10 cellular contexts compared by ENCODE assay signal in genomic region chr19:18650468-18651001, GRCh38. TPM values are rescaled to one million over a fixed set of nuclear protein-coding genes. Genes with fewer than 3 reads are reported as not detected.
A peak's percentile ranks its signal among the peaks of the same experiment; 100 is the strongest.
DNase-seq lines count a peak whose midpoint lies in the region; ATAC-seq and TF ChIP-seq lines count a peak whose summit lies in the region.
"Had no signal": no experiment of that assay in that cellular context is flagged by ENCODE, and none has a peak within 500 bp of the region (broad histone marks: within the 10 kb centered on the region; RNA-seq: fewer than 3 reads in every experiment).

No MANE protein-coding gene starts in this region.

- no peaks in the 10 kb centered on the region for H3K36me3 ChIP-seq in cardiac muscle cell

- peaks cover 27% of the 10 kb centered on the region for H3K4me1 ChIP-seq in cardiac muscle cell (ENCODE audit: low read depth)

- H3K4me1 Mint-ChIP-seq in activated T-helper 17 cell treated with anti-CD3 and anti-CD28 coated beads, Interleukin-2, amount 50 U/mL, for 72 hours = peaks cover 6% of the 10 kb centered on the region
- H3K4me1 Mint-ChIP-seq in activated CD4-positive, alpha-beta T cell treated with anti-CD3 and anti-CD28 coated beads, Interleukin-2, amount 10 ng/mL, durations not matched to agents 7 days and 5 days = peaks cover 2% of the 10 kb centered on the region

- no peaks in the 10 kb centered on the region for H3K27me3 ChIP-seq in cardiac muscle cell

- no peak overlapping the region for H3K4me3 ChIP-seq in cardiac muscle cell

- TF ChIP-seq CTCF in cardiac muscle cell (IDR thresholded peaks at IDR 0.05; ENCODE audit: low read depth, low read length) (no peak), omental fat pad (IDR thresholded peaks at IDR 0.05) (no peak)

- H3K27ac Mint-ChIP-seq in activated T-helper 17 cell treated with anti-CD3 and anti-CD28 coated beads, Interleukin-2, amount 50 U/mL, for 72 hours = no peak overlapping the region
- H3K27ac Mint-ChIP-seq in activated CD4-positive, alpha-beta T cell treated with anti-CD3 and anti-CD28 coated beads, Interleukin-2, amount 10 ng/mL, durations not matched to agents 7 days and 5 days = no peak overlapping the region

- CTCF ChIA-PET in activated CD4-positive, alpha-beta T cell treated with anti-CD3 and anti-CD28 coated beads, Interleukin-2, amount 10 ng/mL, durations not matched to agents 7 days and 5 days (lab: Charles Lee) = interaction anchor here (0.5 kb wide), 1 partner anchor 726 kb away, joined by 4 read pairs; no protein-coding TSS in a partner anchor

- H3K27ac ChIP-seq in adipose tissue (ENCODE audit: low read depth, low read length) (peak overlapping the region; percentile 11), cardiac muscle cell (peak overlapping the region; percentile 61)

- no peak overlapping the region for H3K4me3 Mint-ChIP-seq in activated T-helper 17 cell treated with anti-CD3 and anti-CD28 coated beads, Interleukin-2, amount 50 U/mL, for 72 hours
- H3K4me3 Mint-ChIP-seq in activated CD4-positive, alpha-beta T cell treated with anti-CD3 and anti-CD28 coated beads, Interleukin-2, amount 10 ng/mL, durations not matched to agents 7 days and 5 days = no peak overlapping the region

- H3K9me3 Mint-ChIP-seq in activated T-helper 17 cell treated with anti-CD3 and anti-CD28 coated beads, Interleukin-2, amount 50 U/mL, for 72 hours = no peaks in the 10 kb centered on the region
- no peaks in the 10 kb centered on the region for H3K9me3 Mint-ChIP-seq in activated CD4-positive, alpha-beta T cell treated with anti-CD3 and anti-CD28 coated beads, Interleukin-2, amount 10 ng/mL, durations not matched to agents 7 days and 5 days
- H3K9me3 Mint-ChIP-seq: IgD-negative memory B cell had no signal

- 44 to 65% (median 46%) methylated on average over 33 of the region's 33 CpGs for WGBS in adipose tissue, 3 donors

- H3K27me3 Mint-ChIP-seq in activated T-helper 17 cell treated with anti-CD3 and anti-CD28 coated beads, Interleukin-2, amount 50 U/mL, for 72 hours = no peaks in the 10 kb centered on the region
- no peaks in the 10 kb centered on the region for H3K27me3 Mint-ChIP-seq in activated CD4-positive, alpha-beta T cell treated with anti-CD3 and anti-CD28 coated beads, Interleukin-2, amount 10 ng/mL, durations not matched to agents 7 days and 5 days
- H3K27me3 Mint-ChIP-seq: IgD-negative memory B cell had no signal

- no peaks in the 10 kb centered on the region for H3K36me3 Mint-ChIP-seq in activated T-helper 17 cell treated with anti-CD3 and anti-CD28 coated beads, Interleukin-2, amount 50 U/mL, for 72 hours (ENCODE audit: low read depth)
- no peaks in the 10 kb centered on the region for H3K36me3 Mint-ChIP-seq in activated CD4-positive, alpha-beta T cell treated with anti-CD3 and anti-CD28 coated beads, Interleukin-2, amount 10 ng/mL, durations not matched to agents 7 days and 5 days (ENCODE audit: low read depth)

- no peaks in the 10 kb centered on the region for H3K9me3 ChIP-seq in cardiac muscle cell (ENCODE audit: low read depth)

- POLR2A ChIA-PET in activated CD4-positive, alpha-beta T cell treated with anti-CD3 and anti-CD28 coated beads, Interleukin-2, amount 10 ng/mL, durations not matched to agents 7 days and 5 days (lab: Charles Lee) = no interaction called here

- DNase-seq in AG08395 (ENCODE audit: low spot score) (peak; percentile 77), cardiac muscle cell (ENCODE audit: low read depth in 1 of 2, low spot score in 1 of 2) (peak in 1 of 2 donors; percentile 69), omental fat pad (ENCODE audit: low spot score) (no peak)
- no peak for DNase-seq in activated CD4-positive, alpha-beta T cell treated with anti-CD3 and anti-CD28 coated beads, Interleukin-2, amount 10 ng/mL, durations not matched to agents 7 days and 5 days

- ATAC-seq in omental fat pad (ENCODE audit: low FRiP score) (peak; percentile 33), GM21529 (IDR thresholded peaks at IDR 0.05; ENCODE audit: unreplicated experiment) (no peak), HG03025 (IDR thresholded peaks at IDR 0.05; ENCODE audit: low FRiP score, unreplicated experiment) (no peak)
- no peak for ATAC-seq in activated T-helper 17 cell treated with anti-CD3 and anti-CD28 coated beads, Interleukin-2, amount 50 U/mL, for 72 hours (replicated peaks)
- ATAC-seq: activated CD4-positive, CD25-positive, alpha-beta regulatory T cell treated with anti-CD3 and anti-CD28 coated beads, Interleukin-2, amount 50 U/mL, for 24 hours had no signal

RNA-seq across cellular contexts. Expression of gene KLHL26, which starts 13.7 kb away (rescaled TPM):
- polyA plus RNA-seq in adipose tissue (1 to 10 TPM; 4.8 to 7.9 (median 6.6) TPM), cardiac muscle cell (8.0 and 8.2 TPM in 2 replicates)
- total RNA-seq in cardiac muscle cell (8.6 and 9.5 TPM in 2 replicates), omental fat pad (10 to 100 TPM in 3 of 4 donors, 1 to 10 TPM in 1; 6.3 to 17.8 (median 11.6) TPM)
- total RNA-seq in activated T-helper 17 cell treated with anti-CD3 and anti-CD28 coated beads, Interleukin-2, amount 50 U/mL, for 72 hours = 10 to 100 TPM; 10.6 to 11.4 TPM
- total RNA-seq in activated CD4-positive, alpha-beta T cell treated with anti-CD3 and anti-CD28 coated beads, Interleukin-2, amount 10 ng/mL, durations not matched to agents 7 days and 5 days = 10 to 100 TPM in 1 of 2 experiments, 1 to 10 TPM in 1; 10.0 to 11.4 TPM

RNA-seq across cellular contexts. Expression of gene CRTC1, which starts 32.9 kb away (rescaled TPM):
- polyA plus RNA-seq in adipose tissue = 1 to 10 TPM; 5.3 to 8.3 (median 5.4) TPM
- total RNA-seq in cardiac muscle cell = 12.8 and 13.8 TPM in 2 replicates
- 4.0 and 5.8 TPM in 2 replicates for polyA plus RNA-seq in cardiac muscle cell
- 1 to 10 TPM; 2.8 to 6.5 (median 5.6) TPM for total RNA-seq in omental fat pad
- total RNA-seq in activated T-helper 17 cell treated with anti-CD3 and anti-CD28 coated beads, Interleukin-2, amount 50 U/mL, for 72 hours = 10 to 100 TPM in 1 of 2 donors, 1 to 10 TPM in 1; 7.8 to 13.6 TPM
- total RNA-seq in activated CD4-positive, alpha-beta T cell treated with anti-CD3 and anti-CD28 coated beads, Interleukin-2, amount 10 ng/mL, durations not matched to agents 7 days and 5 days = 10 to 100 TPM; 10.2 to 10.3 TPM

RNA-seq across cellular contexts. Expression of gene TMEM59L, which starts 37.9 kb away (rescaled TPM):
- 1 to 10 TPM in 2 of 3 donors, under 1 TPM in 1; 0.61 to 3.3 (median 2.0) TPM for polyA plus RNA-seq in adipose tissue
- 0.74 and 1.6 TPM in 2 replicates for total RNA-seq in cardiac muscle cell
- 2.0 and 2.4 TPM in 2 replicates for polyA plus RNA-seq in cardiac muscle cell
- under 1 TPM in 2 of 4 donors, not detected in 2; 0.28 to 0.79 TPM for total RNA-seq in omental fat pad
- under 1 TPM in 1 of 2 donors, not detected in 1; 0.48 TPM for total RNA-seq in activated T-helper 17 cell treated with anti-CD3 and anti-CD28 coated beads, Interleukin-2, amount 50 U/mL, for 72 hours
- under 1 TPM in 1 of 2 experiments, not detected in 1; 0.12 TPM for total RNA-seq in activated CD4-positive, alpha-beta T cell treated with anti-CD3 and anti-CD28 coated beads, Interleukin-2, amount 10 ng/mL, durations not matched to agents 7 days and 5 days
- polyA plus RNA-seq: IgD-negative memory B cell had no signal

RNA-seq across cellular contexts. Expression of gene CRLF1, which starts 43.9 kb away (rescaled TPM):
- polyA plus RNA-seq in adipose tissue = 10 to 100 TPM in 2 of 3 donors, 1 to 10 TPM in 1; 7.0 to 57.6 (median 10.1) TPM
- 0.14 and 0.69 TPM in 2 replicates for total RNA-seq in cardiac muscle cell
- 0.89 and 1.2 TPM in 2 replicates for polyA plus RNA-seq in cardiac muscle cell
- total RNA-seq in omental fat pad = 100 to 1,000 TPM in 1 of 4 donors, 10 to 100 TPM in 1, 1 to 10 TPM in 2; 6.3 to 115 (median 10.9) TPM
- not detected for total RNA-seq in activated T-helper 17 cell treated with anti-CD3 and anti-CD28 coated beads, Interleukin-2, amount 50 U/mL, for 72 hours
- not detected for total RNA-seq in activated CD4-positive, alpha-beta T cell treated with anti-CD3 and anti-CD28 coated beads, Interleukin-2, amount 10 ng/mL, durations not matched to agents 7 days and 5 days
